In the genomic region with DNA sequence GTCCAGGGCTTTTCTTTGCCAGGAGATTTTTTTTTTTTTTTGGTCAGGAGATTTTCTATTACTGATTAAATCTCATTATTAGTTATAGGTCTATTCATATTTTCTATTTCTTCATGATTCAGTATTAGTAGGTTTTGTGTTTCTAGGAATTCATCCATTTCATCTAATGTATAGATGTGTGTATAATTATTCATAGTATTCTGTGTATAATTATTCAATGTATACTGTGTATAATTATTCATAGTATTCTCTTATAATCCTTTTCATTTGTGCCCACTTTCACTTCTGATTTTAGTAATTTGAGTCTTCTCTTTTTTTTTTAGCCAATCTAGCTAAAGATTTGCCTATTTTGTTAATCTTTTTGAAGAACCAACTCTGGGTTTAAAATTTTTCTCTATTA, we compare ENCODE assay signal across 9 cellular contexts. TPM values are rescaled to one million over a fixed set of nuclear protein-coding genes. Genes with fewer than 3 reads are reported as not detected.
"Had no signal": no experiment of that assay in that cellular context is flagged by ENCODE, and none has a peak within 500 bp of the region (broad histone marks: within the 10 kb centered on the region; RNA-seq: fewer than 3 reads in every experiment).

No MANE protein-coding gene starts in this region.

- DNase-seq: IMR-90, KBM-7, KG1 had no signal

- H3K4me3 ChIP-seq: K562 had no signal

- ATAC-seq: HepG2, K562 had no signal

- FAIRE-seq: HepG2, HTR-8/SVneo, K562 had no signal

- H3K27ac ChIP-seq: HL-60 had no signal

RNA-seq across cellular contexts. Expression of gene CNR2, which starts 34.2 kb away (rescaled TPM):
- total RNA-seq: HepG2, HT-29, HT1080, IMR-90, K562 had no signal
- polyA plus RNA-seq: HepG2, IMR-90, K562 had no signal
